Comparison of ENCODE assay signal across 9 cellular contexts in genomic region chr6:26331809-26332226, GRCh38. TPM values are rescaled to one million over a fixed set of nuclear protein-coding genes. Genes with fewer than 3 reads are reported as not detected.
DNase-seq lines count a peak whose midpoint lies in the region; ATAC-seq and TF ChIP-seq lines count a peak whose summit lies in the region.
"Had no signal": no experiment of that assay in that cellular context is flagged by ENCODE, and none has a peak within 500 bp of the region (broad histone marks: within the 10 kb centered on the region; RNA-seq: fewer than 3 reads in every experiment).

No MANE protein-coding gene starts in this region.

- DNase-seq in GM23248 (peak; percentile 24), germinal center (ENCODE audit: low spot score) (peak; percentile 29), DMS114 treated with DMSO at 0.1 percent for 48 hours (lab: John Stamatoyannopoulos, UW; ENCODE audit: unreplicated experiment) (no peak), NCI-H1436 (lab: John Stamatoyannopoulos, UW) (no peak)
- peak; percentile 62 for DNase-seq in activated CD8-positive, alpha-beta T cell treated with anti-CD3 and anti-CD28 coated beads, Interleukin-2, amount 10 ng/mL, durations not matched to agents 7 days and 5 days

- peak; percentile 28 for ATAC-seq in activated CD8-positive, alpha-beta T cell treated with anti-CD3 and anti-CD28 coated beads, Interleukin-2, amount 10 ng/mL, durations not matched to agents 7 days and 5 days
- ATAC-seq in HG02938 (IDR thresholded peaks at IDR 0.05; ENCODE audit: unreplicated experiment), result no peak
- ATAC-seq in GM19328 (IDR thresholded peaks at IDR 0.05; ENCODE audit: unreplicated experiment), result no peak

- H4K20me1 ChIP-seq in GM23248 (ENCODE audit: insufficient read depth), result no peaks in the 10 kb centered on the region

- no peaks in the 10 kb centered on the region for H3K36me3 ChIP-seq in GM23248 (ENCODE audit: low read depth)

- H3K27ac ChIP-seq in 22Rv1, result peak overlapping the region; percentile 82
- H3K27ac ChIP-seq in GM23248, result no peak overlapping the region
- H3K27ac ChIP-seq: skin epidermis had no signal

- in situ Hi-C loops in GM23248 (cut with MboI), result loop anchor here (25.0 kb wide), 1 partner anchor 205 kb away; the partner anchor contains the start of gene HMGN4

- H3K9me3 ChIP-seq in GM23248 (ENCODE audit: low read depth), result no peaks in the 10 kb centered on the region

- peaks cover 2% of the 10 kb centered on the region for H3K36me3 Mint-ChIP-seq in activated CD8-positive, alpha-beta T cell treated with anti-CD3 and anti-CD28 coated beads, Interleukin-2, amount 10 ng/mL, durations not matched to agents 7 days and 5 days (ENCODE audit: low read depth)

- peak overlapping the region; percentile 59 for H3K4me3 ChIP-seq in GM23248

- H3K4me1 ChIP-seq in GM23248 (ENCODE audit: insufficient read depth), result peaks cover 31% of the 10 kb centered on the region

- POLR2A ChIA-PET in activated CD8-positive, alpha-beta T cell treated with anti-CD3 and anti-CD28 coated beads, Interleukin-2, amount 10 ng/mL, durations not matched to agents 7 days and 5 days (lab: Charles Lee), result interaction anchor here (0.6 to 1.7 kb wide), 6 partner anchors 10 to 237 kb away, joined by 3 to 6 read pairs (median 5); a partner anchor contains a TSS

- H3F3A ChIP-seq in GM23248 (ENCODE audit: insufficient read depth), result peaks cover 48% of the 10 kb centered on the region

- peaks cover 22% of the 10 kb centered on the region for H3K27me3 Mint-ChIP-seq in activated CD8-positive, alpha-beta T cell treated with anti-CD3 and anti-CD28 coated beads, Interleukin-2, amount 10 ng/mL, durations not matched to agents 7 days and 5 days (ENCODE audit: low read depth)

- H2AFZ ChIP-seq in GM23248, result peak overlapping the region; percentile 46

- no peaks in the 10 kb centered on the region for H3K79me2 ChIP-seq in GM23248 (ENCODE audit: insufficient read depth)

- no peak for TF ChIP-seq CTCF in 22Rv1 (IDR thresholded peaks at IDR 0.05)

- peak overlapping the region; percentile 78 for H3K4me2 ChIP-seq in GM23248 (ENCODE audit: unreplicated experiment)

- CTCF ChIA-PET in activated CD8-positive, alpha-beta T cell treated with anti-CD3 and anti-CD28 coated beads, Interleukin-2, amount 10 ng/mL, durations not matched to agents 7 days and 5 days (lab: Charles Lee), result interaction anchor here (1.1 to 6.5 kb wide), 9 partner anchors 9 to 264 kb away, joined by 3 to 62 read pairs (median 5); no protein-coding TSS in a partner anchor

- H3K9me2 ChIP-seq in GM23248 (ENCODE audit: insufficient read depth), result no peaks in the 10 kb centered on the region

- H3K4me3 Mint-ChIP-seq in activated CD8-positive, alpha-beta T cell treated with anti-CD3 and anti-CD28 coated beads, Interleukin-2, amount 10 ng/mL, durations not matched to agents 7 days and 5 days, result peak overlapping the region; percentile 77

- no peak overlapping the region for H3K9ac ChIP-seq in GM23248

- 20 to 23% methylated on average over 13 of the region's 13 CpGs for WGBS in GM23248 (ENCODE audit: low coverage in 1 of 2, low lambda C conversion rate in 2 of 2, missing lambda C conversion rate in 2 of 2), 2 experiments

- H3K27me3 ChIP-seq in GM23248 (replicated peaks; ENCODE audit: insufficient read depth), result no peaks in the 10 kb centered on the region

- H3K27ac Mint-ChIP-seq in activated CD8-positive, alpha-beta T cell treated with anti-CD3 and anti-CD28 coated beads, Interleukin-2, amount 10 ng/mL, durations not matched to agents 7 days and 5 days, result peak overlapping the region; percentile 71

- no peaks in the 10 kb centered on the region for H3K9me3 Mint-ChIP-seq in activated CD8-positive, alpha-beta T cell treated with anti-CD3 and anti-CD28 coated beads, Interleukin-2, amount 10 ng/mL, durations not matched to agents 7 days and 5 days (ENCODE audit: insufficient read depth)

- H3K4me1 Mint-ChIP-seq in activated CD8-positive, alpha-beta T cell treated with anti-CD3 and anti-CD28 coated beads, Interleukin-2, amount 10 ng/mL, durations not matched to agents 7 days and 5 days (ENCODE audit: low read depth), result peaks cover 68% of the 10 kb centered on the region

RNA-seq across cellular contexts. Expression of gene BTN3A2, which starts 33.2 kb away (rescaled TPM):
- total RNA-seq in GM23248 (2014; rRNA removed; shearing (Covaris generic)), result 12.9 and 14.5 TPM in 2 replicates
- 7.9 and 9.5 TPM in 2 replicates for polyA plus RNA-seq in GM23248 (2016; fragmentation: Nextera tagmentation; extraction: Ambion mirVana)
- 10 to 100 TPM; 69.0 to 78.3 TPM for total RNA-seq in activated CD8-positive, alpha-beta T cell treated with anti-CD3 and anti-CD28 coated beads, Interleukin-2, amount 10 ng/mL, durations not matched to agents 7 days and 5 days

RNA-seq across cellular contexts. Expression of gene BTN2A2, which starts 51.1 kb away (rescaled TPM):
- 4.5 and 9.1 TPM in 2 replicates for total RNA-seq in GM23248 (2014; rRNA removed; shearing (Covaris generic))
- 4.0 and 5.2 TPM in 2 replicates for polyA plus RNA-seq in GM23248 (2016; fragmentation: Nextera tagmentation; extraction: Ambion mirVana)
- 10 to 100 TPM; 10.3 to 11.4 TPM for total RNA-seq in activated CD8-positive, alpha-beta T cell treated with anti-CD3 and anti-CD28 coated beads, Interleukin-2, amount 10 ng/mL, durations not matched to agents 7 days and 5 days

Comparison
In these comparisons a context has a peak if more than half of its experiments do, and no peak if none do; other contexts are left out.
1. DNase-seq: peak in GM23248 (single experiment), activated CD8-positive, alpha-beta T cell treated with anti-CD3 and anti-CD28 coated beads, Interleukin-2, amount 10 ng/mL, durations not matched to agents 7 days and 5 days (single experiment) and germinal center (single experiment); none in DMS114 treated with DMSO at 0.1 percent for 48 hours (single experiment) and NCI-H1436 (single experiment).